In the genomic region with DNA sequence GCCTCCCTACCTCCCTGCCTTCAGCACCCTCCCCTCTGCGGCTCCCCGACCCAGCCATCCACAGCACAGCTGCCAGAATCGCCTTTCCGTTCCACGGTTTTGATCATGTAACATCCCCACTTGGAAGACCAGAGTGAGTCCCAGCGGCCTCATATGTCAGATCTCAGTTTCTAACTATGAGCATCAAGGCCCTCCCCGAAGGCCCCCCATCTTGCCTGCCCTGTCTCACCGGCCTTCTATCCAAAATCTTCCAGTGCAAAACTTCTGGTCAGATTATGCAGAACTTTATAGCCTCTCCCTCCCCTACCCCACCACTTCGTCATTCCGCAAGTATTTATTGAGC, we compare ENCODE assay signal across 9 cellular contexts. TPM values are rescaled to one million over a fixed set of nuclear protein-coding genes. Genes with fewer than 3 reads are reported as not detected.
DNase-seq lines count a peak whose midpoint lies in the region; ATAC-seq and TF ChIP-seq lines count a peak whose summit lies in the region.
"Had no signal": no experiment of that assay in that cellular context is flagged by ENCODE, and none has a peak within 500 bp of the region (broad histone marks: within the 10 kb centered on the region; RNA-seq: fewer than 3 reads in every experiment).

No MANE protein-coding gene starts in this region.

- H3K4me3 ChIP-seq in left lung (peak overlapping the region in 1 of 2 donors; percentile 31), tibial artery (peak overlapping the region; percentile 38 to 51)

- ATAC-seq in left lung: no peak
- ATAC-seq in GM21576 (IDR thresholded peaks at IDR 0.05; ENCODE audit: unreplicated experiment): no peak

- H3K27me3 Mint-ChIP-seq in activated CD4-positive, alpha-beta T cell treated with anti-CD3 and anti-CD28 coated beads, Interleukin-2, amount 10 ng/mL, durations not matched to agents 24 days and 14 days: peaks cover 68% of the 10 kb centered on the region
- H3K27me3 Mint-ChIP-seq in activated T-helper 2 cell treated with anti-CD3 and anti-CD28 coated beads, Interferon-gamma antibody, Interleukin-2, Interleukin-4, amounts not matched to agents 10 μg/mL and 5 μg/mL and 100 μg/mL, durations not matched to agents 14 hours and 24 hours and 36 hours (ENCODE audit: low read depth): peaks cover 68% of the 10 kb centered on the region

- H3K36me3 ChIP-seq in left lung (no peaks in the 10 kb centered on the region), tibial artery (no peaks in the 10 kb centered on the region)

- peak overlapping the region; percentile 70 to 81 for H3K27ac ChIP-seq in left lung
- H3K27ac ChIP-seq in tibial artery: peak overlapping the region; percentile 57 to 69

- intact Hi-C loops in activated CD4-positive, alpha-beta T cell treated with anti-CD3 and anti-CD28 coated beads, Interleukin-2, amount 10 ng/mL, durations not matched to agents 24 days and 14 days (cut with micrococcal nuclease): no loop called here
- intact Hi-C loops in activated T-helper 2 cell treated with anti-CD3 and anti-CD28 coated beads, Interferon-gamma antibody, Interleukin-2, Interleukin-4, amounts not matched to agents 10 μg/mL and 5 μg/mL and 100 μg/mL, durations not matched to agents 14 hours and 24 hours and 36 hours (cut with micrococcal nuclease): no loop called here
- intact Hi-C loops in left lung (cut with DNase I): no loop called here
- intact Hi-C loops in tibial artery (cut with DNase I; ENCODE audit: low total_unique reads): no loop called here

- H3K4me1 Mint-ChIP-seq in activated CD4-positive, alpha-beta T cell treated with anti-CD3 and anti-CD28 coated beads, Interleukin-2, amount 10 ng/mL, durations not matched to agents 24 days and 14 days: peaks cover 11% of the 10 kb centered on the region
- peaks cover 13% of the 10 kb centered on the region for H3K4me1 Mint-ChIP-seq in activated T-helper 2 cell treated with anti-CD3 and anti-CD28 coated beads, Interferon-gamma antibody, Interleukin-2, Interleukin-4, amounts not matched to agents 10 μg/mL and 5 μg/mL and 100 μg/mL, durations not matched to agents 14 hours and 24 hours and 36 hours (ENCODE audit: low read depth)

- DNase-seq in activated CD4-positive, alpha-beta T cell treated with anti-CD3 and anti-CD28 coated beads, Interleukin-2, amount 10 ng/mL, durations not matched to agents 24 days and 14 days: no peak
- no peak for DNase-seq in activated CD4-positive, alpha-beta T cell treated with anti-CD3 and anti-CD28 coated beads for 4 hours
- DNase-seq in activated T-helper 2 cell treated with anti-CD3 and anti-CD28 coated beads, Interferon-gamma antibody, Interleukin-2, Interleukin-4, amounts not matched to agents 10 μg/mL and 5 μg/mL and 100 μg/mL, durations not matched to agents 14 hours and 24 hours and 36 hours (ENCODE audit: low spot score): no peak
- DNase-seq in left lung: no peak
- DNase-seq in tibial artery: no peak
- DNase-seq in HCEC 1CT: no peak
- no peak for DNase-seq in HT-29 (ENCODE audit: low spot score)
- DNase-seq: NCI-H1930 had no signal

- no peak overlapping the region for H3K27ac Mint-ChIP-seq in activated CD4-positive, alpha-beta T cell treated with anti-CD3 and anti-CD28 coated beads, Interleukin-2, amount 10 ng/mL, durations not matched to agents 24 days and 14 days
- H3K27ac Mint-ChIP-seq in activated T-helper 2 cell treated with anti-CD3 and anti-CD28 coated beads, Interferon-gamma antibody, Interleukin-2, Interleukin-4, amounts not matched to agents 10 μg/mL and 5 μg/mL and 100 μg/mL, durations not matched to agents 14 hours and 24 hours and 36 hours: no peak overlapping the region

- peak overlapping the region; percentile 67 for H3K4me3 Mint-ChIP-seq in activated CD4-positive, alpha-beta T cell treated with anti-CD3 and anti-CD28 coated beads, Interleukin-2, amount 10 ng/mL, durations not matched to agents 24 days and 14 days
- peak overlapping the region; percentile 18 for H3K4me3 Mint-ChIP-seq in activated T-helper 2 cell treated with anti-CD3 and anti-CD28 coated beads, Interferon-gamma antibody, Interleukin-2, Interleukin-4, amounts not matched to agents 10 μg/mL and 5 μg/mL and 100 μg/mL, durations not matched to agents 14 hours and 24 hours and 36 hours (ENCODE audit: low read depth)

- no peaks in the 10 kb centered on the region for H3K9me3 Mint-ChIP-seq in activated CD4-positive, alpha-beta T cell treated with anti-CD3 and anti-CD28 coated beads, Interleukin-2, amount 10 ng/mL, durations not matched to agents 24 days and 14 days
- H3K9me3 Mint-ChIP-seq in activated T-helper 2 cell treated with anti-CD3 and anti-CD28 coated beads, Interferon-gamma antibody, Interleukin-2, Interleukin-4, amounts not matched to agents 10 μg/mL and 5 μg/mL and 100 μg/mL, durations not matched to agents 14 hours and 24 hours and 36 hours: no peaks in the 10 kb centered on the region

- no peaks in the 10 kb centered on the region for H3K36me3 Mint-ChIP-seq in activated CD4-positive, alpha-beta T cell treated with anti-CD3 and anti-CD28 coated beads, Interleukin-2, amount 10 ng/mL, durations not matched to agents 24 days and 14 days (ENCODE audit: low read depth)
- H3K36me3 Mint-ChIP-seq in activated T-helper 2 cell treated with anti-CD3 and anti-CD28 coated beads, Interferon-gamma antibody, Interleukin-2, Interleukin-4, amounts not matched to agents 10 μg/mL and 5 μg/mL and 100 μg/mL, durations not matched to agents 14 hours and 24 hours and 36 hours (ENCODE audit: low read depth): no peaks in the 10 kb centered on the region

- H3K27me3 ChIP-seq in left lung (peaks cover 0 to 57% of the 10 kb centered on the region in 2 donors), tibial artery (peaks cover 0 to 23% of the 10 kb centered on the region in 2 donors)

- H3K9me3 ChIP-seq in left lung (no peaks in the 10 kb centered on the region), tibial artery (no peaks in the 10 kb centered on the region)

- H3K4me1 ChIP-seq in left lung (peaks cover 10 to 15% of the 10 kb centered on the region in 2 donors), tibial artery (peaks cover 0 to 19% (median 13%) of the 10 kb centered on the region in 4 donors)

- no peak for TF ChIP-seq CTCF in left lung (IDR thresholded peaks at IDR 0.05)
- TF ChIP-seq CTCF in tibial artery (IDR thresholded peaks at IDR 0.05): no peak

RNA-seq across cellular contexts. Expression of gene LMX1A, which starts 20.3 kb away (rescaled TPM):
- total RNA-seq in activated CD4-positive, alpha-beta T cell treated with anti-CD3 and anti-CD28 coated beads, Interleukin-2, amount 10 ng/mL, durations not matched to agents 24 days and 14 days: not detected in 2 replicates
- total RNA-seq in activated T-helper 2 cell treated with anti-CD3 and anti-CD28 coated beads, Interferon-gamma antibody, Interleukin-2, Interleukin-4, amounts not matched to agents 10 μg/mL and 5 μg/mL and 100 μg/mL, durations not matched to agents 14 hours and 24 hours and 36 hours: not detected in 2 replicates
- not detected for total RNA-seq in left lung
- not detected in 2 replicates for total RNA-seq in HT-29 (2014; rRNA removed; shearing (Covaris generic))
